Comparison of ENCODE assay signal across 1 cellular context in the genomic region with DNA sequence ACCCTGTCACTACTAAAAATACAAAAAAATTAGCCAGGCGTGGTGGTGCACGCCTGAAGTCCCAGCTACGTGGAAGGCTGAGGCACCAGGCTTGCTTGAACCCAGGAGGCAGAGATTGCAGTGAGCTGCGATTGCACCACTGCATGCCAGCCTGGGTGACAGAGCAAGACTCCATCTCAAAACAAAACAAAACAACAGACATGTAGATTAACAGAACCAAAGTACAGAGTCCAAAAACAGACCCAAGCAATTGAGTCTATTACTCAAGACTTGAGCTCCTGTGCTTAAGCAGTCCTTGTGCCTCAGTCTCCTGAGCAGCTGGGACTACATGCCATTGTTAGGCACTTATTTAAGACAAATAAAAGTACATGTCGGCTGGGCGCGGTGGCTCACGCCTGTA.
A peak's percentile ranks its signal among the peaks of the same experiment; 100 is the strongest.
TF ChIP-seq lines count a peak whose summit lies in the region.

No MANE protein-coding gene starts in this region.

TF ChIP-seq in HepG2, 621 proteins besides CTCF, POLR2A, EP300 and RAD21 (continued from another document):
- no peak for TF ChIP-seq SOX13 (IDR thresholded peaks at IDR 0.05)
- peak in 1 of 2 experiments; percentile 53; a peak in 2 of 4 replicates for TF ChIP-seq SOX13 (CRISPR knock-in tag; conservative IDR thresholded peaks at IDR 0.05 in 1 of 2, IDR thresholded peaks at IDR 0.05 in 1 of 2)
- no peak for TF ChIP-seq STAT6 (CRISPR knock-in tag; IDR thresholded peaks at IDR 0.05; ENCODE audit: borderline replicate concordance)
- TF ChIP-seq CEBPB (IDR thresholded peaks at IDR 0.05; ENCODE audit: borderline replicate concordance, low read depth, low read length) = 0 out of 2 replicates have a peak, but pooled peaks have one; percentile 19
- peak; percentile 39 for TF ChIP-seq HNF4A (CRISPR knock-in tag; IDR thresholded peaks at IDR 0.05)
- TF ChIP-seq SOX5 (CRISPR knock-in tag; IDR thresholded peaks at IDR 0.05; ENCODE audit: borderline replicate concordance) = peak; percentile 30; the same call in 1 of the 2 replicates
- TF ChIP-seq, protein P1, sequence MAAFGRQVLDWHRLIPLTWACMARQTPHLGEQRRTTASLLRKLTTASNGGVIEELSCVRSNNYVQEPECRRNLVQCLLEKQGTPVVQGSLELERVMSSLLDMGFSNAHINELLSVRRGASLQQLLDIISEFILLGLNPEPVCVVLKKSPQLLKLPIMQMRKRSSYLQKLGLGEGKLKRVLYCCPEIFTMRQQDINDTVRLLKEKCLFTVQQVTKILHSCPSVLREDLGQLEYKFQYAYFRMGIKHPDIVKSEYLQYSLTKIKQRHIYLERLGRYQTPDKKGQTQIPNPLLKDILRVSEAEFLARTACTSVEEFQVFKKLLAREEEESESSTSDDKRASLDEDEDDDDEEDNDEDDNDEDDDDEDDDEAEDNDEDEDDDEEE (CRISPR knock-in tag; IDR thresholded peaks at IDR 0.05) = no peak
- TF ChIP-seq, protein P2, sequence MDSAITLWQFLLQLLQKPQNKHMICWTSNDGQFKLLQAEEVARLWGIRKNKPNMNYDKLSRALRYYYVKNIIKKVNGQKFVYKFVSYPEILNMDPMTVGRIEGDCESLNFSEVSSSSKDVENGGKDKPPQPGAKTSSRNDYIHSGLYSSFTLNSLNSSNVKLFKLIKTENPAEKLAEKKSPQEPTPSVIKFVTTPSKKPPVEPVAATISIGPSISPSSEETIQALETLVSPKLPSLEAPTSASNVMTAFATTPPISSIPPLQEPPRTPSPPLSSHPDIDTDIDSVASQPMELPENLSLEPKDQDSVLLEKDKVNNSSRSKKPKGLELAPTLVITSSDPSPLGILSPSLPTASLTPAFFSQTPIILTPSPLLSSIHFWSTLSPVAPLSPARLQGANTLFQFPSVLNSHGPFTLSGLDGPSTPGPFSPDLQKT (CRISPR knock-in tag; IDR thresholded peaks at IDR 0.05; ENCODE audit: borderline replicate concordance) = no peak
- no peak for TF ChIP-seq SMYD3 (CRISPR knock-in tag; IDR thresholded peaks at IDR 0.05)
- no peak for TF ChIP-seq ELF4 (CRISPR knock-in tag; IDR thresholded peaks at IDR 0.05; ENCODE audit: borderline replicate concordance)
- no peak for TF ChIP-seq DDIT3 (CRISPR knock-in tag; IDR thresholded peaks at IDR 0.05)
- TF ChIP-seq ZNF18 (CRISPR knock-in tag; IDR thresholded peaks at IDR 0.05; ENCODE audit: insufficient replicate concordance) = no peak
- no peak for TF ChIP-seq TP53 (CRISPR knock-in tag; conservative IDR thresholded peaks at IDR 0.05)
- TF ChIP-seq FOXC1 (CRISPR knock-in tag; IDR thresholded peaks at IDR 0.05; ENCODE audit: borderline replicate concordance) = no peak
TF ChIP-seq in HepG2: peak in this region for 5.
